In genomic region chr14:69768873-69769272, GRCh38 we compare ENCODE assay signal across 11 cellular contexts. TPM values are rescaled to one million over a fixed set of nuclear protein-coding genes. Genes with fewer than 3 reads are reported as not detected.
DNase-seq lines count a peak whose midpoint lies in the region; ATAC-seq, FAIRE-seq and TF ChIP-seq lines count a peak whose summit lies in the region.
"Had no signal": no experiment of that assay in that cellular context is flagged by ENCODE, and none has a peak within 500 bp of the region (broad histone marks: within the 10 kb centered on the region; RNA-seq: fewer than 3 reads in every experiment).

No MANE protein-coding gene starts in this region.

- H3K36me3 ChIP-seq in kidney (ENCODE audit: control insufficient read depth in 1 of 2, insufficient read depth in 2 of 2, low read length in 2 of 2) (peaks cover 36 to 56% of the 10 kb centered on the region in 2 donors), stomach smooth muscle (ENCODE audit: control insufficient read depth in 2 of 2, insufficient read depth in 2 of 2, low read length in 2 of 2) (peaks cover 36 to 50% of the 10 kb centered on the region in 2 donors)

- no peak overlapping the region for H3K27ac ChIP-seq in kidney (ENCODE audit: low read depth in 2 of 2, low read length in 2 of 2)
- no peak overlapping the region for H3K27ac ChIP-seq in stomach smooth muscle (ENCODE audit: low read length)
- H3K27ac ChIP-seq: RWPE1 had no signal

- no peaks in the 10 kb centered on the region for H3K9me3 ChIP-seq in kidney (ENCODE audit: control insufficient read depth in 1 of 2, low read length in 2 of 2)
- no peaks in the 10 kb centered on the region for H3K9me3 ChIP-seq in stomach smooth muscle (ENCODE audit: control insufficient read depth in 2 of 2, low read length in 2 of 2)

- POLR2A ChIA-PET in activated naive CD8-positive, alpha-beta T cell treated with anti-CD3 and anti-CD28 coated beads, Interleukin-2, amount 10 ng/mL, durations not matched to agents 7 days and 5 days (lab: Charles Lee): interaction anchor here (0.5 to 1.3 kb wide), 2 partner anchors 10 to 130 kb away, joined by 3 read pairs; no protein-coding TSS in a partner anchor

- no peaks in the 10 kb centered on the region for H3K27me3 ChIP-seq in stomach smooth muscle (ENCODE audit: control insufficient read depth in 1 of 2, insufficient read depth in 2 of 2, low read length in 2 of 2)

- peaks cover 77% of the 10 kb centered on the region for H3K4me1 Mint-ChIP-seq in activated T-cell treated with anti-CD3 and anti-CD28 coated beads, Interleukin-2, amount 50 U/mL, for 24 hours (ENCODE audit: low read depth)
- H3K4me1 Mint-ChIP-seq in activated naive CD8-positive, alpha-beta T cell treated with anti-CD3 and anti-CD28 coated beads, Interleukin-2, amount 10 ng/mL, durations not matched to agents 7 days and 5 days: peaks cover 58% of the 10 kb centered on the region

- no peaks in the 10 kb centered on the region for H3K27me3 Mint-ChIP-seq in activated T-cell treated with anti-CD3 and anti-CD28 coated beads, Interleukin-2, amount 50 U/mL, for 24 hours
- H3K27me3 Mint-ChIP-seq in activated naive CD8-positive, alpha-beta T cell treated with anti-CD3 and anti-CD28 coated beads, Interleukin-2, amount 10 ng/mL, durations not matched to agents 7 days and 5 days: no peaks in the 10 kb centered on the region

- intact Hi-C loops in kidney (cut with DNase I): no loop called here

- peak overlapping the region; percentile 100 for H3K4me3 Mint-ChIP-seq in activated T-cell treated with anti-CD3 and anti-CD28 coated beads, Interleukin-2, amount 50 U/mL, for 24 hours
- H3K4me3 Mint-ChIP-seq in activated naive CD8-positive, alpha-beta T cell treated with anti-CD3 and anti-CD28 coated beads, Interleukin-2, amount 10 ng/mL, durations not matched to agents 7 days and 5 days: peak overlapping the region; percentile 96

- peak overlapping the region; percentile 100 for H3K27ac Mint-ChIP-seq in activated T-cell treated with anti-CD3 and anti-CD28 coated beads, Interleukin-2, amount 50 U/mL, for 24 hours
- peak overlapping the region; percentile 99 for H3K27ac Mint-ChIP-seq in activated naive CD8-positive, alpha-beta T cell treated with anti-CD3 and anti-CD28 coated beads, Interleukin-2, amount 10 ng/mL, durations not matched to agents 7 days and 5 days

- FAIRE-seq in kidney (lab: Jason Lieb, UNC): no peak

- no peak for DNase-seq in activated T-cell treated with anti-CD3 and anti-CD28 coated beads, Interleukin-2, amount 50 U/mL, for 24 hours
- DNase-seq in activated T-cell treated with anti-CD3 and anti-CD28 coated beads for 4 hours: no peak
- DNase-seq in activated naive CD8-positive, alpha-beta T cell treated with anti-CD3 and anti-CD28 coated beads, Interleukin-2, amount 10 ng/mL, durations not matched to agents 7 days and 5 days: no peak
- no peak for DNase-seq in kidney
- DNase-seq in NCI-H510A treated with DMSO at 0.1 percent for 48 hours (lab: John Stamatoyannopoulos, UW): no peak
- no peak for DNase-seq in NOMO-1 treated with dmso at 0.1 percent for 144 hours (lab: John Stamatoyannopoulos, UW; ENCODE audit: unreplicated experiment)

- no peak for ATAC-seq in activated naive CD8-positive, alpha-beta T cell treated with anti-CD3 and anti-CD28 coated beads, Interleukin-2, amount 10 ng/mL, durations not matched to agents 7 days and 5 days (ENCODE audit: low read depth)
- ATAC-seq in HG03457 (IDR thresholded peaks at IDR 0.05; ENCODE audit: unreplicated experiment): no peak

- H3K36me3 Mint-ChIP-seq in activated T-cell treated with anti-CD3 and anti-CD28 coated beads, Interleukin-2, amount 50 U/mL, for 24 hours (ENCODE audit: low read depth): peaks cover 78% of the 10 kb centered on the region
- H3K36me3 Mint-ChIP-seq in activated naive CD8-positive, alpha-beta T cell treated with anti-CD3 and anti-CD28 coated beads, Interleukin-2, amount 10 ng/mL, durations not matched to agents 7 days and 5 days: peaks cover 55% of the 10 kb centered on the region

- no peak for TF ChIP-seq CTCF in kidney (IDR thresholded peaks at IDR 0.05; ENCODE audit: borderline replicate concordance, extremely low read depth, insufficient read depth)

- H3K4me3 ChIP-seq in kidney (ENCODE audit: low read length in 2 of 2): peak overlapping the region; percentile 95 to 99
- H3K4me3 ChIP-seq in stomach smooth muscle (ENCODE audit: low read length in 2 of 2): peak overlapping the region; percentile 99 to 100

- H3K9me3 Mint-ChIP-seq in activated T-cell treated with anti-CD3 and anti-CD28 coated beads, Interleukin-2, amount 50 U/mL, for 24 hours: peaks cover 3% of the 10 kb centered on the region
- peaks cover 5% of the 10 kb centered on the region for H3K9me3 Mint-ChIP-seq in activated naive CD8-positive, alpha-beta T cell treated with anti-CD3 and anti-CD28 coated beads, Interleukin-2, amount 10 ng/mL, durations not matched to agents 7 days and 5 days

- H3K9ac ChIP-seq in kidney (ENCODE audit: low read length in 2 of 2) (peak overlapping the region in 1 of 2 donors; percentile 100), stomach smooth muscle (ENCODE audit: low read length in 2 of 2) (no peak overlapping the region)

- H3K4me1 ChIP-seq in kidney (ENCODE audit: control insufficient read depth in 1 of 2, insufficient read depth in 1 of 2, low read depth in 1 of 2, low read length in 2 of 2): peaks cover 13 to 25% of the 10 kb centered on the region in 2 donors
- H3K4me1 ChIP-seq in stomach smooth muscle (ENCODE audit: control insufficient read depth, insufficient read depth, low read length): peaks cover 30% of the 10 kb centered on the region

RNA-seq across cellular contexts. Expression of gene SRSF5, which starts 1.9 kb away (rescaled TPM):
- 100 to 1,000 TPM; 565 to 587 TPM for total RNA-seq in activated naive CD8-positive, alpha-beta T cell treated with anti-CD3 and anti-CD28 coated beads, Interleukin-2, amount 10 ng/mL, durations not matched to agents 7 days and 5 days
- 340 TPM for total RNA-seq in kidney
- polyA plus RNA-seq in kidney (ENCODE audit: insufficient read depth, low read depth, low replicate concordance): 207 TPM

RNA-seq across cellular contexts. Expression of gene SLC10A1, which starts 28.2 kb away (rescaled TPM):
- total RNA-seq in activated naive CD8-positive, alpha-beta T cell treated with anti-CD3 and anti-CD28 coated beads, Interleukin-2, amount 10 ng/mL, durations not matched to agents 7 days and 5 days: not detected
- not detected for total RNA-seq in kidney
- not detected for polyA plus RNA-seq in kidney (ENCODE audit: insufficient read depth, low read depth, low replicate concordance)
- total RNA-seq: glomerular endothelial cell, subcutaneous adipose tissue had no signal
